Comparison of ENCODE assay signal across 8 cellular contexts in genomic region chr19:14090509-14091085, GRCh38. TPM values are rescaled to one million over a fixed set of nuclear protein-coding genes. Genes with fewer than 3 reads are reported as not detected.
DNase-seq lines count a peak whose midpoint lies in the region; ATAC-seq, FAIRE-seq and TF ChIP-seq lines count a peak whose summit lies in the region.

Gene SAMD1 (minus strand): TSS chr19:14090751.

- DNase-seq in EL (peak; percentile 89), HCT116 (ENCODE audit: low read depth, low spot score) (peak; percentile 76), NCI-H1048 (lab: John Stamatoyannopoulos, UW) (peak; percentile 58), astrocyte (ENCODE audit: low read depth) (peak; percentile 72), hepatocyte (ENCODE audit: low spot score) (peak; percentile 95), ureter (ENCODE audit: low spot score) (peak; percentile 90)
- DNase-seq in T-helper 2 cell treated with Interferon-gamma antibody and Interleukin-4, amounts not matched to agents 5 μg/mL and 100 μg/mL, for 36 hours (ENCODE audit: low spot score): peak; percentile 70

- H3K4me3 Mint-ChIP-seq in T-helper 2 cell treated with Interferon-gamma antibody and Interleukin-4, amounts not matched to agents 5 μg/mL and 100 μg/mL, for 36 hours: peak within 1 kb of the TSS; percentile 98
- H3K4me3 Mint-ChIP-seq in astrocyte (ENCODE audit: unreplicated experiment): peak within 1 kb of the TSS; percentile 98

- no peak within 1 kb of the TSS for H2AFZ ChIP-seq in HCT116 (ENCODE audit: low read depth, low read length, poor library complexity, severe bottlenecking)
- peak within 1 kb of the TSS; percentile 61 for H2AFZ ChIP-seq in astrocyte (ENCODE audit: low read depth, low read length)
- peak within 1 kb of the TSS; percentile 92 for H2AFZ ChIP-seq in hepatocyte

- H3K27me3 Mint-ChIP-seq in T-helper 2 cell treated with Interferon-gamma antibody and Interleukin-4, amounts not matched to agents 5 μg/mL and 100 μg/mL, for 36 hours (ENCODE audit: low read depth): no peaks in the 10 kb centered on the region
- no peaks in the 10 kb centered on the region for H3K27me3 Mint-ChIP-seq in astrocyte (ENCODE audit: low read depth, unreplicated experiment)

- H3K9me2 ChIP-seq in HCT116 (ENCODE audit: insufficient read depth): no peaks in the 10 kb centered on the region
- no peaks in the 10 kb centered on the region for H3K9me2 ChIP-seq in hepatocyte (replicated peaks; ENCODE audit: insufficient read depth)

- H3K36me3 Mint-ChIP-seq in T-helper 2 cell treated with Interferon-gamma antibody and Interleukin-4, amounts not matched to agents 5 μg/mL and 100 μg/mL, for 36 hours (ENCODE audit: low read depth): peaks cover 41% of the 10 kb centered on the region
- peaks cover 18% of the 10 kb centered on the region for H3K36me3 Mint-ChIP-seq in astrocyte (ENCODE audit: low read depth, unreplicated experiment)

- H3K27ac ChIP-seq in HCT116 (ENCODE audit: low read depth, low read length) (peak within 1 kb of the TSS; percentile 83), astrocyte (ENCODE audit: low read depth, low read length) (peak within 1 kb of the TSS; percentile 6), hepatocyte (peak within 1 kb of the TSS; percentile 98), rectal smooth muscle tissue (ENCODE audit: low read depth, low read length) (peak within 1 kb of the TSS; percentile 90)

- TF ChIP-seq POLR2A in HCT116 (IDR thresholded peaks at IDR 0.05; ENCODE audit: borderline replicate concordance, extremely low read depth, insufficient read depth, insufficient read length): no peak

- H3K27me3 ChIP-seq in HCT116 (ENCODE audit: insufficient read depth, low read length) (no peaks in the 10 kb centered on the region), astrocyte (ENCODE audit: insufficient read depth, low read length) (no peaks in the 10 kb centered on the region), hepatocyte (no peaks in the 10 kb centered on the region), rectal smooth muscle tissue (ENCODE audit: control insufficient read depth, insufficient read depth, low read length) (no peaks in the 10 kb centered on the region)

- no TSS peak for BruUV-seq in HCT116 (replicated peaks; lab: Mats Ljungman, UMichigan)

- H3K9me3 Mint-ChIP-seq in T-helper 2 cell treated with Interferon-gamma antibody and Interleukin-4, amounts not matched to agents 5 μg/mL and 100 μg/mL, for 36 hours: peaks cover 12% of the 10 kb centered on the region
- H3K9me3 Mint-ChIP-seq in astrocyte (ENCODE audit: unreplicated experiment): peaks cover 9% of the 10 kb centered on the region

- POLR2A ChIA-PET in HCT116 (lab: Charles Lee): interaction anchor here (0.6 to 1.8 kb wide), 2 partner anchors 10 to 19 kb away, joined by 3 to 4 read pairs; no protein-coding TSS in a partner anchor

- CTCF ChIA-PET in HCT116 (lab: Charles Lee): interaction anchor here (1.4 kb wide), 1 partner anchor 19 kb away, joined by 3 read pairs; the partner anchor contains the start of gene MISP3

- TF ChIP-seq RAD21 in HCT116 (IDR thresholded peaks at IDR 0.05; ENCODE audit: low read depth): no peak

- H3K9me3 ChIP-seq in HCT116 (ENCODE audit: control insufficient read depth in 1 of 2, insufficient read depth in 1 of 2, low read depth in 1 of 2, low read length in 2 of 2) (peaks cover 3 to 7% of the 10 kb centered on the region in 2 experiments; a peak in 1 of 4 replicates), astrocyte (ENCODE audit: insufficient read depth, low read depth, low read length) (peaks cover 7% of the 10 kb centered on the region), hepatocyte (ENCODE audit: low read depth) (no peaks in the 10 kb centered on the region)

- no peak for TF ChIP-seq CTCF in HCT116 (IDR thresholded peaks at IDR 0.05 in 2 of 3, conservative IDR thresholded peaks at IDR 0.05 in 1 of 3; ENCODE audit: borderline replicate concordance in 1 of 3, insufficient read depth in 1 of 3, low read depth in 2 of 3, low read length in 2 of 3)
- no peak for TF ChIP-seq CTCF in astrocyte (IDR thresholded peaks at IDR 0.05; ENCODE audit: insufficient read depth, low read depth, low read length)
- TF ChIP-seq CTCF in hepatocyte (IDR thresholded peaks at IDR 0.05; ENCODE audit: poor library complexity): no peak

- H3K36me3 ChIP-seq in HCT116 (ENCODE audit: control insufficient read depth in 1 of 2, insufficient read depth in 2 of 2, low read length in 2 of 2) (peaks cover 0 to 3% of the 10 kb centered on the region in 2 experiments; a peak in 1 of 4 replicates), astrocyte (ENCODE audit: insufficient read depth, low read length) (peaks cover 6% of the 10 kb centered on the region), hepatocyte (replicated peaks; ENCODE audit: insufficient read depth, low read depth) (no peaks in the 10 kb centered on the region), rectal smooth muscle tissue (ENCODE audit: control insufficient read depth, insufficient read depth, low read length) (no peaks in the 10 kb centered on the region)

- peak within 1 kb of the TSS; percentile 73 for H3K9ac ChIP-seq in HCT116 (ENCODE audit: low read length)
- H3K9ac ChIP-seq in astrocyte (ENCODE audit: low read length): peak within 1 kb of the TSS; percentile 70
- H3K9ac ChIP-seq in rectal smooth muscle tissue (ENCODE audit: low read length): peak within 1 kb of the TSS; percentile 80

- H3K27ac Mint-ChIP-seq in T-helper 2 cell treated with Interferon-gamma antibody and Interleukin-4, amounts not matched to agents 5 μg/mL and 100 μg/mL, for 36 hours: peak within 1 kb of the TSS; percentile 99
- H3K27ac Mint-ChIP-seq in astrocyte (ENCODE audit: unreplicated experiment): peak within 1 kb of the TSS; percentile 93

- no peak for FAIRE-seq in astrocyte (lab: Jason Lieb, UNC)

- no CpG with 5 or more reads among the region's 65 CpGs for WGBS in hepatocyte (ENCODE audit: low lambda C conversion rate, missing lambda C conversion rate)

- H4K20me1 ChIP-seq in HCT116 (ENCODE audit: insufficient read depth): no peaks in the 10 kb centered on the region
- peaks cover 11% of the 10 kb centered on the region for H4K20me1 ChIP-seq in astrocyte (ENCODE audit: insufficient read depth, low read length)
- H4K20me1 ChIP-seq in hepatocyte (ENCODE audit: insufficient read depth, poor library complexity, severe bottlenecking): peaks cover 7% of the 10 kb centered on the region

- H3K4me3 ChIP-seq in HCT116 (replicated peaks in 1 of 2; ENCODE audit: low read depth in 1 of 2, low read length in 2 of 2): peak within 1 kb of the TSS; percentile 45 to 66
- H3K4me3 ChIP-seq in astrocyte (ENCODE audit: insufficient read depth, low read depth, low read length): peak within 1 kb of the TSS; percentile 66
- peak within 1 kb of the TSS; percentile 93 for H3K4me3 ChIP-seq in hepatocyte
- H3K4me3 ChIP-seq in rectal smooth muscle tissue (ENCODE audit: low read length): peak within 1 kb of the TSS; percentile 95

- intact Hi-C loops in HCT116 (cut with micrococcal nuclease): no loop called here

- peak; percentile 61 for ATAC-seq in HCT116

- H3K79me2 ChIP-seq in HCT116 (ENCODE audit: insufficient read depth, low read length) (no peaks in the 10 kb centered on the region), astrocyte (ENCODE audit: insufficient read depth, low read length) (no peaks in the 10 kb centered on the region), hepatocyte (peaks cover 6% of the 10 kb centered on the region)

- RAD21 ChIA-PET in HCT116 (lab: Charles Lee; ENCODE audit: low non-redundant PET in 1 of 2, low total read pairs in 2 of 2, uncharacterized antibody in 2 of 2, unreplicated experiment in 2 of 2): no interaction called here

- H3K4me1 ChIP-seq in HCT116 (ENCODE audit: control insufficient read depth in 1 of 2, insufficient read depth in 2 of 2, low read length in 2 of 2): peaks cover 12 to 19% of the 10 kb centered on the region in 2 experiments
- peaks cover 13% of the 10 kb centered on the region for H3K4me1 ChIP-seq in astrocyte (ENCODE audit: insufficient read depth, low read length)
- no peaks in the 10 kb centered on the region for H3K4me1 ChIP-seq in hepatocyte (ENCODE audit: insufficient read depth)
- peaks cover 3% of the 10 kb centered on the region for H3K4me1 ChIP-seq in rectal smooth muscle tissue (ENCODE audit: control insufficient read depth, insufficient read depth, low read length)

- H3K4me2 ChIP-seq in HCT116 (ENCODE audit: low read length) (peak within 1 kb of the TSS; percentile 91), astrocyte (ENCODE audit: low read length) (peak within 1 kb of the TSS; percentile 93), hepatocyte (peak within 1 kb of the TSS; percentile 96)

- peaks cover 12% of the 10 kb centered on the region for H3K4me1 Mint-ChIP-seq in T-helper 2 cell treated with Interferon-gamma antibody and Interleukin-4, amounts not matched to agents 5 μg/mL and 100 μg/mL, for 36 hours (ENCODE audit: low read depth)
- H3K4me1 Mint-ChIP-seq in astrocyte (ENCODE audit: low read depth, unreplicated experiment): peaks cover 5% of the 10 kb centered on the region

TF ChIP-seq in HCT116, 20 proteins besides CTCF, POLR2A, EP300 and RAD21 (continues in another document):
- TF ChIP-seq ATF3 (IDR thresholded peaks at IDR 0.05): no peak
- no peak for TF ChIP-seq ZFX (IDR thresholded peaks at IDR 0.05)
- no peak for TF ChIP-seq SP1 (IDR thresholded peaks at IDR 0.05; ENCODE audit: low read depth)
- TF ChIP-seq CBX3 (IDR thresholded peaks at IDR 0.05; ENCODE audit: low read depth): no peak
- TF ChIP-seq CEBPB (IDR thresholded peaks at IDR 0.05; ENCODE audit: low read depth): no peak
- no peak for TF ChIP-seq ZNF274 (IDR thresholded peaks at IDR 0.05; ENCODE audit: low read depth, low read length)
- TF ChIP-seq TCF7L2 (IDR thresholded peaks at IDR 0.05; ENCODE audit: borderline replicate concordance, extremely low read depth, insufficient read depth, insufficient read length): no peak
- TF ChIP-seq JUND (IDR thresholded peaks at IDR 0.05): no peak
- TF ChIP-seq POLR2AphosphoS5 (IDR thresholded peaks at IDR 0.05; ENCODE audit: low read depth, low read length): no peak

RNA-seq across cellular contexts. Expression of gene SAMD1, which starts in this region (rescaled TPM):
- total RNA-seq in HCT116 (2021; ENCODE audit: unreplicated experiment) (62.9 TPM), astrocyte (36.8 and 41.7 TPM in 2 replicates), hepatocyte (25.6 and 35.8 TPM in 2 replicates), ureter (24.3 TPM)
- polyA plus RNA-seq in HCT116 (2012): 36.9 and 39.2 TPM in 2 replicates
- 44.8 and 45.6 TPM in 2 replicates for polyA plus RNA-seq in hepatocyte

Comparison
In these comparisons a context has a peak if more than half of its experiments do, and no peak if none do; other contexts are left out.
1. Peak in every context shown above with its lines: DNase-seq, ATAC-seq, H3K4me3 ChIP-seq and H3K27ac ChIP-seq.
2. H3K27ac ChIP-seq: peak in every context shown above with its lines; median percentile 98 in hepatocyte; 90 in rectal smooth muscle tissue; 83 in HCT116; 6 in astrocyte.